ENCODE assay signal across 9 cellular contexts in the genomic region with DNA sequence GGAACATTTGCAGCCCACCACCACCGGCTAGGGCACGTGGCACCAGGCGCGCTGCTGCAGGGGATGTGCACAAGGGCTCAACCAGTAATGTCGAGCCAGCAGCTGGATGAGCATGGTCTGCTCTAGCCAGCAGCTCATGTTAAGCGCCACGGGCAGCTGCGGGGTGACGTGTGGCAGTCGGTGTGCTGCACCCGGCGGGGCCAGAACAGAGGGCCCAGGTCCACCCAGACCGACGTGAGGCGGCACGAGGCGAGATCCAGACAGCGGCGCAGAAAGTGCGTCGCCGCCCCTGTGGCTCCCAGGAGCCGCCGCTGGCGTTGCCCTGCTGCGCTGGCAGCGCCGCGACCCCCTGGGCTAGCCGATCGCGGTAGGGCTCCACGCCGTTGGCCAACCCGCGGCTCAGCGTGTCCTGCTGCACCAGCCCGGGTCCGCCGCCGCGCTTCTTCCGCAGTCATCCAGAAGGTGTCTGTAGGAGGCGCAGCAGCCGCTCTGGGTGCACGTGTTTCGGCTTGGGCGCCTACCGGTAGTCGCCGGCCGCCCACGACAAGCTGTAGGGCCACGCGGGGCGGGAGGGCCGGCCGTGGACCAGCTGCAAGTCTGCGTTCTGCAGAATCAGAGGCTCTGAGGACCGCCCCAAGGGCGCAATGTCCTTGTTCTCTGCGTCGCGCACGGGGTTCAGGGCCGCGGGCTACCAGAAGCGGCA. TPM values are rescaled to one million over a fixed set of nuclear protein-coding genes. Genes with fewer than 3 reads are reported as not detected.
A peak's percentile ranks its signal among the peaks of the same experiment; 100 is the strongest.
DNase-seq lines count a peak whose midpoint lies in the region; ATAC-seq and TF ChIP-seq lines count a peak whose summit lies in the region.
"Had no signal": no experiment of that assay in that cellular context is flagged by ENCODE, and none has a peak within 500 bp of the region (broad histone marks: within the 10 kb centered on the region; RNA-seq: fewer than 3 reads in every experiment).

No MANE protein-coding gene starts in this region.

- peaks cover 12 to 37% (median 27%) of the 10 kb centered on the region in 5 donors for H3K27me3 Mint-ChIP-seq in naive thymus-derived CD4-positive, alpha-beta T cell

- peak overlapping the region in 9 of 10 donors; percentile 32 to 74 (median 66) for H3K4me3 Mint-ChIP-seq in naive thymus-derived CD4-positive, alpha-beta T cell
- H3K4me3 Mint-ChIP-seq in stimulated activated effector memory CD8-positive, alpha-beta T cell treated with anti-CD3 and anti-CD28 coated beads, Interleukin-12 subunit alpha, Interleukin-12 subunit beta, amount 100 ng/mL, for 72 hours, result peak overlapping the region; percentile 50

- TF ChIP-seq CTCF in epithelial cell of proximal tubule (conservative IDR thresholded peaks at IDR 0.05; ENCODE audit: low read depth, low read length), result peak; percentile 38

- H3K27ac ChIP-seq in naive thymus-derived CD4-positive, alpha-beta T cell (ENCODE audit: low read depth, low read length), result no peak overlapping the region

- CTCF ChIA-PET in naive thymus-derived CD4-positive, alpha-beta T cell (lab: Charles Lee), result interaction anchor here (0.6 to 8.0 kb wide), 17 partner anchors 10 to 556 kb away, joined by 3 to 94 read pairs (median 5); a partner anchor contains a TSS

- H3K4me1 Mint-ChIP-seq in naive thymus-derived CD4-positive, alpha-beta T cell, result peaks cover 0 to 16% (median 11%) of the 10 kb centered on the region in 7 donors
- peaks cover 8% of the 10 kb centered on the region for H3K4me1 Mint-ChIP-seq in stimulated activated effector memory CD8-positive, alpha-beta T cell treated with anti-CD3 and anti-CD28 coated beads, Interleukin-12 subunit alpha, Interleukin-12 subunit beta, amount 100 ng/mL, for 72 hours

- H3K9me3 Mint-ChIP-seq in naive thymus-derived CD4-positive, alpha-beta T cell, result no peaks in the 10 kb centered on the region
- H3K9me3 Mint-ChIP-seq in stimulated activated effector memory CD8-positive, alpha-beta T cell treated with anti-CD3 and anti-CD28 coated beads, Interleukin-12 subunit alpha, Interleukin-12 subunit beta, amount 100 ng/mL, for 72 hours, result no peaks in the 10 kb centered on the region

- ATAC-seq in naive thymus-derived CD4-positive, alpha-beta T cell, result peak; percentile 77
- peak; percentile 80 for ATAC-seq in stimulated activated effector memory CD8-positive, alpha-beta T cell treated with anti-CD3 and anti-CD28 coated beads, Interleukin-12 subunit alpha, Interleukin-12 subunit beta, amount 100 ng/mL, for 72 hours
- ATAC-seq in GM19035 (IDR thresholded peaks at IDR 0.05; ENCODE audit: unreplicated experiment), result no peak

- H3K27me3 ChIP-seq in naive thymus-derived CD4-positive, alpha-beta T cell (ENCODE audit: control insufficient read depth in 2 of 2, insufficient read depth in 2 of 2, low read length in 2 of 2), result no peaks in the 10 kb centered on the region

- peaks cover 0 to 4% (median 0%) of the 10 kb centered on the region in 5 donors for H3K36me3 Mint-ChIP-seq in naive thymus-derived CD4-positive, alpha-beta T cell
- H3K36me3 Mint-ChIP-seq in stimulated activated effector memory CD8-positive, alpha-beta T cell treated with anti-CD3 and anti-CD28 coated beads, Interleukin-12 subunit alpha, Interleukin-12 subunit beta, amount 100 ng/mL, for 72 hours, result peaks cover 6% of the 10 kb centered on the region

- DNase-seq in AG20443 (ENCODE audit: low spot score) (peak; percentile 79), HuH-7 (ENCODE audit: low spot score) (peak; percentile 87), epithelial cell of proximal tubule (ENCODE audit: low read depth) (no peak), ureter (ENCODE audit: low spot score) (no peak)
- peak; percentile 27 to 45 for DNase-seq in activated CD8-positive, alpha-beta memory T cell treated with anti-CD3 and anti-CD28 coated beads for 1 hour (ENCODE audit: extremely low read depth in 1 of 2, low read depth in 1 of 2)
- DNase-seq in naive thymus-derived CD4-positive, alpha-beta T cell, result peak; percentile 26 to 69 (median 52)
- peak; percentile 44 to 78 for DNase-seq in stimulated activated effector memory CD8-positive, alpha-beta T cell treated with anti-CD3 and anti-CD28 coated beads, Interleukin-12 subunit alpha, Interleukin-12 subunit beta, amount 100 ng/mL, for 72 hours (ENCODE audit: low spot score in 2 of 2)

- H3K27ac Mint-ChIP-seq in naive thymus-derived CD4-positive, alpha-beta T cell, result no peak overlapping the region
- no peak overlapping the region for H3K27ac Mint-ChIP-seq in stimulated activated effector memory CD8-positive, alpha-beta T cell treated with anti-CD3 and anti-CD28 coated beads, Interleukin-12 subunit alpha, Interleukin-12 subunit beta, amount 100 ng/mL, for 72 hours

- H3K36me3 ChIP-seq in naive thymus-derived CD4-positive, alpha-beta T cell (ENCODE audit: control insufficient read depth in 2 of 3, insufficient read depth in 3 of 3, low read length in 3 of 3), result no peaks in the 10 kb centered on the region

- H3K4me3 ChIP-seq in epithelial cell of proximal tubule (ENCODE audit: low read depth, low read length), result peak overlapping the region; percentile 35
- H3K4me3 ChIP-seq in naive thymus-derived CD4-positive, alpha-beta T cell (ENCODE audit: low read length), result peak overlapping the region; percentile 61

- POLR2A ChIA-PET in naive thymus-derived CD4-positive, alpha-beta T cell (lab: Charles Lee), result interaction anchor here (0.6 to 1.5 kb wide), 4 partner anchors 9 to 182 kb away, joined by 3 to 6 read pairs (median 4); a partner anchor contains a TSS

- peaks cover 10% of the 10 kb centered on the region in 2 donors for H3K4me1 ChIP-seq in naive thymus-derived CD4-positive, alpha-beta T cell (ENCODE audit: control insufficient read depth in 2 of 2, insufficient read depth in 2 of 2, low read length in 2 of 2)

- intact Hi-C loops in naive thymus-derived CD4-positive, alpha-beta T cell (cut with micrococcal nuclease), result loop anchor here in 1 of 2 donors (1.0 kb wide), 1 partner anchor 26 kb away; a partner anchor contains a TSS

- no peaks in the 10 kb centered on the region for H3K9me3 ChIP-seq in naive thymus-derived CD4-positive, alpha-beta T cell (ENCODE audit: control insufficient read depth in 2 of 3, low read length in 3 of 3)

RNA-seq across cellular contexts. Expression of a gene that starts 4.6 kb away (rescaled TPM):
- total RNA-seq in epithelial cell of proximal tubule (not detected in 2 replicates), ureter (not detected)
- not detected for total RNA-seq in naive thymus-derived CD4-positive, alpha-beta T cell
- polyA plus RNA-seq in naive thymus-derived CD4-positive, alpha-beta T cell, result not detected
- total RNA-seq: lower leg skin had no signal

RNA-seq across cellular contexts. Expression of a gene that starts 10.8 kb away (rescaled TPM):
- total RNA-seq in epithelial cell of proximal tubule (29.1 and 36.0 TPM in 2 replicates), ureter (13.4 TPM)
- 10 to 100 TPM in 1 of 5 experiments, 1 to 10 TPM in 4; 1.1 to 14.6 (median 5.4) TPM for total RNA-seq in naive thymus-derived CD4-positive, alpha-beta T cell
- 1 to 10 TPM; 7.8 to 8.1 TPM for polyA plus RNA-seq in naive thymus-derived CD4-positive, alpha-beta T cell

RNA-seq across cellular contexts. Expression of a gene that starts 25.6 kb away (rescaled TPM):
- total RNA-seq in epithelial cell of proximal tubule (38.6 and 41.9 TPM in 2 replicates), ureter (26.9 TPM)
- 10 to 100 TPM; 18.9 to 26.2 (median 20.4) TPM for total RNA-seq in naive thymus-derived CD4-positive, alpha-beta T cell
- polyA plus RNA-seq in naive thymus-derived CD4-positive, alpha-beta T cell, result 10 to 100 TPM; 14.3 to 18.5 TPM

RNA-seq across cellular contexts. Expression of a gene that starts 30.7 kb away (rescaled TPM):
- 333 and 418 TPM in 2 replicates for total RNA-seq in epithelial cell of proximal tubule
- total RNA-seq in naive thymus-derived CD4-positive, alpha-beta T cell, result 100 to 1,000 TPM; 383 to 586 (median 525) TPM
- polyA plus RNA-seq in naive thymus-derived CD4-positive, alpha-beta T cell, result 100 to 1,000 TPM; 338 to 419 TPM
- total RNA-seq in ureter, result 544 TPM

Comparison
In these comparisons a context has a peak if more than half of its experiments do, and no peak if none do; other contexts are left out.
1. DNase-seq: peak in AG20443 (single experiment), HuH-7 (single experiment), activated CD8-positive, alpha-beta memory T cell treated with anti-CD3 and anti-CD28 coated beads for 1 hour (2 of 2), naive thymus-derived CD4-positive, alpha-beta T cell (9 of 9) and stimulated activated effector memory CD8-positive, alpha-beta T cell treated with anti-CD3 and anti-CD28 coated beads, Interleukin-12 subunit alpha, Interleukin-12 subunit beta, amount 100 ng/mL, for 72 hours (2 of 2); none in epithelial cell of proximal tubule (single experiment) and ureter (single experiment).